8 cellular contexts compared by ENCODE assay signal in genomic region chr7:67377939-67378862, GRCh38.
DNase-seq lines count a peak whose midpoint lies in the region; ATAC-seq and TF ChIP-seq lines count a peak whose summit lies in the region.

No MANE protein-coding gene starts in this region.

- H3K4me3 ChIP-seq in Caco-2 (ENCODE audit: low read depth, low read length) (no peak overlapping the region), esophagus squamous epithelium (no peak overlapping the region)

- H3K36me3 Mint-ChIP-seq in Caco-2 (ENCODE audit: insufficient read depth, unreplicated experiment) (no peaks in the 10 kb centered on the region), natural killer cell (no peaks in the 10 kb centered on the region)

- no peak for TF ChIP-seq POLR2A in esophagus squamous epithelium (IDR thresholded peaks at IDR 0.05)

- no peaks in the 10 kb centered on the region for H3K27me3 ChIP-seq in Caco-2 (replicated peaks; ENCODE audit: control insufficient read depth, insufficient read depth, low read length)
- peaks cover 0 to 7% (median 0%) of the 10 kb centered on the region in 4 donors for H3K27me3 ChIP-seq in esophagus squamous epithelium

- H3K36me3 ChIP-seq in Caco-2 (ENCODE audit: control insufficient read depth, insufficient read depth, low read length): no peaks in the 10 kb centered on the region
- H3K36me3 ChIP-seq in esophagus squamous epithelium: no peaks in the 10 kb centered on the region

- peaks cover 13% of the 10 kb centered on the region for H3K9me3 Mint-ChIP-seq in Caco-2 (ENCODE audit: unreplicated experiment)
- H3K9me3 Mint-ChIP-seq in natural killer cell: no peaks in the 10 kb centered on the region

- H3K27ac ChIP-seq in esophagus squamous epithelium: no peak overlapping the region

- H3K27ac Mint-ChIP-seq in Caco-2 (ENCODE audit: unreplicated experiment) (no peak overlapping the region), natural killer cell (no peak overlapping the region)

- intact Hi-C loops in Caco-2 (cut with micrococcal nuclease; ENCODE audit: unreplicated experiment): loop anchor here (5.0 to 10.0 kb wide), 2 partner anchors 104 to 247 kb away; no protein-coding TSS in a partner anchor
- intact Hi-C loops in esophagus squamous epithelium (cut with DNase I): no loop called here
- intact Hi-C loops in natural killer cell (cut with micrococcal nuclease): no loop called here

- BruUV-seq in Caco-2 (replicated peaks; lab: Mats Ljungman, UMichigan): no TSS peak

- peak; percentile 63 for ATAC-seq in GM19468 (IDR thresholded peaks at IDR 0.05; ENCODE audit: extremely low read depth, unreplicated experiment)
- ATAC-seq in natural killer cell: peak; percentile 65 to 91 (median 71)
- peak; percentile 69 for ATAC-seq in stimulated activated naive CD8-positive, alpha-beta T cell treated with anti-CD3 and anti-CD28 coated beads, Interleukin-15, Interleukin-2, amounts not matched to agents 100 U/mL and 50 U/mL, for 24 hours

- H3K27me3 Mint-ChIP-seq in Caco-2 (ENCODE audit: insufficient read depth, unreplicated experiment): no peaks in the 10 kb centered on the region
- peaks cover 0 to 5% of the 10 kb centered on the region in 2 donors for H3K27me3 Mint-ChIP-seq in natural killer cell (ENCODE audit: low read depth in 2 of 2)

- H3K4me3 Mint-ChIP-seq in Caco-2 (ENCODE audit: unreplicated experiment) (no peak overlapping the region), natural killer cell (no peak overlapping the region)

- TF ChIP-seq CTCF in Caco-2 (IDR thresholded peaks at IDR 0.05; ENCODE audit: insufficient read depth in 1 of 2, low read depth in 1 of 2, low read length in 1 of 2, severe bottlenecking in 1 of 2, unreplicated experiment in 1 of 2) (peak; percentile 79 to 94), esophagus squamous epithelium (IDR thresholded peaks at IDR 0.05) (peak; percentile 30 to 79 (median 70)), natural killer cell (IDR thresholded peaks at IDR 0.05) (peak; percentile 71)

- H3K4me1 ChIP-seq in Caco-2 (no peaks in the 10 kb centered on the region), esophagus squamous epithelium (peaks cover 0 to 11% (median 0%) of the 10 kb centered on the region in 3 donors)

- no peaks in the 10 kb centered on the region; the same call in 1 of the 2 replicates for H3K9me3 ChIP-seq in Caco-2
- H3K9me3 ChIP-seq in esophagus squamous epithelium: peaks cover 0 to 9% (median 5%) of the 10 kb centered on the region in 3 donors

- H3K4me1 Mint-ChIP-seq in Caco-2 (ENCODE audit: low read depth, unreplicated experiment) (no peaks in the 10 kb centered on the region), natural killer cell (no peaks in the 10 kb centered on the region)

- 50 to 58% methylated on average over 3 to 6 of the region's 16 CpGs for WGBS in esophagus squamous epithelium, 2 donors

- DNase-seq in Caco-2 (peak; percentile 77), HS-27A (ENCODE audit: low read depth) (peak; percentile 24), NOMO-1 (lab: John Stamatoyannopoulos, UW; ENCODE audit: unreplicated experiment in 2 of 2) (peak; percentile 28 to 52), esophagus squamous epithelium (lab: John Stamatoyannopoulos, UW) (peak; percentile 2), natural killer cell (peak; percentile 49)
- DNase-seq in activated CD8-positive, alpha-beta memory T cell treated with anti-CD3 and anti-CD28 coated beads, Interleukin-2, amount 50 U/mL, for 48 hours: peak; percentile 77
- DNase-seq in stimulated activated naive CD8-positive, alpha-beta T cell treated with anti-CD3 and anti-CD28 coated beads, Interleukin-15, Interleukin-2, amounts not matched to agents 100 U/mL and 50 U/mL, for 24 hours: peak; percentile 71

- POLR2A ChIA-PET in Caco-2 (lab: Charles Lee): no interaction called here

- CTCF ChIA-PET in Caco-2 (lab: Charles Lee): interaction anchor here (0.8 to 1.5 kb wide), 3 partner anchors 100 to 247 kb away, joined by 4 to 7 read pairs (median 6); no protein-coding TSS in a partner anchor

Comparison
In these comparisons a context has a peak if more than half of its experiments do, and no peak if none do; other contexts are left out.
1. DNase-seq: peak in every context shown above with its lines; median percentile 77 in Caco-2; 77 in activated CD8-positive, alpha-beta memory T cell treated with anti-CD3 and anti-CD28 coated beads, Interleukin-2, amount 50 U/mL, for 48 hours; 71 in stimulated activated naive CD8-positive, alpha-beta T cell treated with anti-CD3 and anti-CD28 coated beads, Interleukin-15, Interleukin-2, amounts not matched to agents 100 U/mL and 50 U/mL, for 24 hours; 49 in natural killer cell; 40 in NOMO-1; 24 in HS-27A; 2 in esophagus squamous epithelium.